ENCODE assay signal across 8 cellular contexts in genomic region chr4:1346781-1347409, GRCh38. TPM values are rescaled to one million over a fixed set of nuclear protein-coding genes. Genes with fewer than 3 reads are reported as not detected.
A peak's percentile ranks its signal among the peaks of the same experiment; 100 is the strongest.
DNase-seq lines count a peak whose midpoint lies in the region; ATAC-seq and TF ChIP-seq lines count a peak whose summit lies in the region.

TSS of gene UVSSA (plus strand) at chr4:1347208. CDS start at chr4:1348092, 884 bp downstream.

- no peaks in the 10 kb centered on the region for H3K9me3 ChIP-seq in CD8-positive, alpha-beta T cell (ENCODE audit: low read length)
- H3K9me3 ChIP-seq in lung (ENCODE audit: control insufficient read depth in 2 of 2, insufficient read depth in 1 of 2, low read length in 1 of 2), result no peaks in the 10 kb centered on the region

- ATAC-seq in CD8-positive, alpha-beta T cell, result peak; percentile 90
- ATAC-seq in GM19467 (IDR thresholded peaks at IDR 0.05; ENCODE audit: unreplicated experiment) (peak; percentile 94), lung (ENCODE audit: insufficient read depth, low FRiP score) (peak; percentile 95)

- no peak for TF ChIP-seq CTCF in CD8-positive, alpha-beta T cell (IDR thresholded peaks at IDR 0.05)
- no peak for TF ChIP-seq CTCF in lung (IDR thresholded peaks at IDR 0.05; ENCODE audit: control extremely low read depth, extremely low read depth)

- WGBS in lung, 2 donors, result 0% methylated on average over 42 to 76 of the region's 76 CpGs

- H3K4me3 Mint-ChIP-seq in CD8-positive, alpha-beta T cell, result peak within 1 kb of the TSS; percentile 89

- H3K4me3 ChIP-seq in CD8-positive, alpha-beta T cell (ENCODE audit: low read depth, low read length), result peak within 1 kb of the TSS; percentile 96
- H3K4me3 ChIP-seq in lung, result peak within 1 kb of the TSS; percentile 66

- peak; percentile 100 for DNase-seq in CD8-positive, alpha-beta T cell
- DNase-seq in HS-27A (ENCODE audit: low read depth) (peak; percentile 90), NK-92 (lab: John Stamatoyannopoulos, UW; ENCODE audit: unreplicated experiment) (peak; percentile 99), lung (ENCODE audit: low spot score) (peak; percentile 100)
- DNase-seq in activated CD8-positive, alpha-beta memory T cell treated with anti-CD3 and anti-CD28 coated beads for 1 hour (ENCODE audit: extremely low read depth in 1 of 2, low read depth in 1 of 2), result peak; percentile 100
- peak; percentile 100 for DNase-seq in effector CD4-positive, alpha-beta T cell
- DNase-seq in stimulated activated CD4-positive, alpha-beta T cell treated with anti-CD3 and anti-CD28 coated beads, TNF-alpha, amount 100 ng/mL, for 4 hours (ENCODE audit: low read depth in 3 of 3), result peak; percentile 100

- peak within 1 kb of the TSS; percentile 95 for H3K27ac Mint-ChIP-seq in CD8-positive, alpha-beta T cell

- peak within 1 kb of the TSS; percentile 89 for H3K27ac ChIP-seq in CD8-positive, alpha-beta T cell (ENCODE audit: low read depth, low read length)
- peak within 1 kb of the TSS; percentile 97 to 100 for H3K27ac ChIP-seq in lung (ENCODE audit: low read depth in 1 of 2, low read length in 1 of 2)

- H3K36me3 Mint-ChIP-seq in CD8-positive, alpha-beta T cell, result peaks cover 25% of the 10 kb centered on the region

- H3K4me1 Mint-ChIP-seq in CD8-positive, alpha-beta T cell (ENCODE audit: low read depth), result peaks cover 42% of the 10 kb centered on the region

- peaks cover 23% of the 10 kb centered on the region for H3K4me1 ChIP-seq in CD8-positive, alpha-beta T cell (ENCODE audit: insufficient read depth, low read length)
- peaks cover 4 to 5% of the 10 kb centered on the region in 2 donors for H3K4me1 ChIP-seq in lung (ENCODE audit: control insufficient read depth in 2 of 2, insufficient read depth in 2 of 2, low read length in 2 of 2)

- POLR2A ChIA-PET in CD8-positive, alpha-beta T cell (lab: Charles Lee), result interaction anchor here (1.3 to 3.0 kb wide), 8 partner anchors 16 to 258 kb away, joined by 3 to 33 read pairs (median 6); partner anchors contain the start of genes CTBP1 and MAEA

- no peaks in the 10 kb centered on the region for H3K27me3 ChIP-seq in CD8-positive, alpha-beta T cell (ENCODE audit: insufficient read depth, low read length)
- H3K27me3 ChIP-seq in lung (ENCODE audit: control insufficient read depth, insufficient read depth), result no peaks in the 10 kb centered on the region

- CTCF ChIA-PET in CD8-positive, alpha-beta T cell (lab: Charles Lee), result interaction anchor here (0.9 to 5.0 kb wide), 10 partner anchors 9 to 381 kb away, joined by 3 to 28 read pairs (median 4); no protein-coding TSS in a partner anchor

- H3K27me3 Mint-ChIP-seq in CD8-positive, alpha-beta T cell (ENCODE audit: low read depth), result no peaks in the 10 kb centered on the region

- intact Hi-C loops in CD8-positive, alpha-beta T cell (cut with DNase I, micrococcal nuclease), result loop anchor here (1.0 to 5.0 kb wide), 22 partner anchors 16 to 1725 kb away; partner anchors contain the start of genes CTBP1 (in 2 of the 2), MAEA (in 2 of the 2), FGFRL1 (in 1 of the 2) and GAK (in 1 of the 2)

- H3K9me3 Mint-ChIP-seq in CD8-positive, alpha-beta T cell, result no peaks in the 10 kb centered on the region

- H3K36me3 ChIP-seq in CD8-positive, alpha-beta T cell (ENCODE audit: insufficient read depth, low read length), result no peaks in the 10 kb centered on the region
- peaks cover 0 to 5% of the 10 kb centered on the region in 2 donors for H3K36me3 ChIP-seq in lung (ENCODE audit: control insufficient read depth in 2 of 2, insufficient read depth in 2 of 2, low read length in 2 of 2)

RNA-seq across cellular contexts. Expression of gene UVSSA, which starts in this region (rescaled TPM):
- total RNA-seq in CD8-positive, alpha-beta T cell, result 10 to 100 TPM; 27.3 to 27.5 TPM
- 10 to 100 TPM; 17.5 to 50.9 TPM for total RNA-seq in lung
- 10 to 100 TPM in 1 of 2 donors, 1 to 10 TPM in 1; 9.8 to 17.9 TPM for polyA plus RNA-seq in lung

Comparison
In these comparisons a context has a peak if more than half of its experiments do, and no peak if none do; other contexts are left out.
1. Peak in every context shown above with its lines: DNase-seq, ATAC-seq, H3K4me3 ChIP-seq and H3K27ac ChIP-seq.